In genomic region chr6:6788394-6789020, GRCh38 we compare ENCODE assay signal across 8 cellular contexts.
A peak's percentile ranks its signal among the peaks of the same experiment; 100 is the strongest.
DNase-seq lines count a peak whose midpoint lies in the region; ATAC-seq and TF ChIP-seq lines count a peak whose summit lies in the region.

No MANE protein-coding gene starts in this region.

- peaks cover 14% of the 10 kb centered on the region for H3F3A ChIP-seq in MM.1S (ENCODE audit: insufficient read depth, low read length)

- no peaks in the 10 kb centered on the region for H4K20me1 ChIP-seq in MM.1S (ENCODE audit: insufficient read depth, low read length)

- no peaks in the 10 kb centered on the region for H3K36me3 ChIP-seq in MM.1S (replicated peaks; ENCODE audit: insufficient read depth, low read length)

- no peaks in the 10 kb centered on the region for H3K9me2 ChIP-seq in MM.1S (replicated peaks; ENCODE audit: insufficient read depth, low read length)

- no peak overlapping the region for H3K27ac ChIP-seq in MM.1S (ENCODE audit: low read length)

- no peaks in the 10 kb centered on the region for H3K9me3 Mint-ChIP-seq in naive B cell

- no peak overlapping the region for H3K4me3 ChIP-seq in MM.1S (ENCODE audit: low read length)

- no peak overlapping the region for H3K4me2 ChIP-seq in MM.1S (ENCODE audit: low read depth, low read length)

- H3K36me3 Mint-ChIP-seq in naive B cell, result no peaks in the 10 kb centered on the region

- peaks cover 0 to under 1% (median 0%) of the 10 kb centered on the region in 3 donors for H3K4me1 Mint-ChIP-seq in naive B cell

- H3K27me3 Mint-ChIP-seq in naive B cell, result peaks cover 0 to 8% (median 6%) of the 10 kb centered on the region in 3 donors

- H3K27me3 ChIP-seq in MM.1S (replicated peaks; ENCODE audit: insufficient read depth, low read length), result no peaks in the 10 kb centered on the region

- no peak overlapping the region for H2AFZ ChIP-seq in MM.1S (ENCODE audit: low read length)

- H3K4me3 Mint-ChIP-seq in naive B cell, result no peak overlapping the region

- peak; percentile 8 for DNase-seq in activated naive CD4-positive, alpha-beta T cell treated with Interleukin-2 at 50 U/mL for 16 hours
- no peak for DNase-seq in activated naive CD4-positive, alpha-beta T cell (lab: John Stamatoyannopoulos, UW)
- DNase-seq in MM.1S, result peak; percentile 24
- DNase-seq in activated naive CD4-positive, alpha-beta T cell treated with anti-CD3 and anti-CD28 coated beads, Interleukin-2, amount 50 U/mL, for 16 hours, result peak; percentile 26
- DNase-seq in naive B cell, result no peak
- DNase-seq in AG08395 (ENCODE audit: low spot score), result no peak
- no peak for DNase-seq in EL

- no peaks in the 10 kb centered on the region for H3K79me2 ChIP-seq in MM.1S (ENCODE audit: low read length)

- peaks cover 17% of the 10 kb centered on the region for H3K4me1 ChIP-seq in MM.1S (ENCODE audit: low read length)

- H3K9me3 ChIP-seq in MM.1S (replicated peaks; ENCODE audit: insufficient read depth, low read length), result no peaks in the 10 kb centered on the region

- H3K9ac ChIP-seq in MM.1S (ENCODE audit: low read length), result no peak overlapping the region

- peak overlapping the region in 1 of 6 donors; percentile 8 for H3K27ac Mint-ChIP-seq in naive B cell

- ATAC-seq in naive B cell (ENCODE audit: low read depth in 2 of 2) (peak; percentile 46 to 70), GM21528 (IDR thresholded peaks at IDR 0.05; ENCODE audit: low FRiP score, unreplicated experiment) (no peak)

- peak; percentile 67 for TF ChIP-seq CTCF in MM.1S (IDR thresholded peaks at IDR 0.05; ENCODE audit: low read length)

Comparison
In these comparisons a context has a peak if more than half of its experiments do, and no peak if none do; other contexts are left out.
1. DNase-seq: peak in activated naive CD4-positive, alpha-beta T cell treated with Interleukin-2 at 50 U/mL for 16 hours (single experiment), MM.1S (single experiment) and activated naive CD4-positive, alpha-beta T cell treated with anti-CD3 and anti-CD28 coated beads, Interleukin-2, amount 50 U/mL, for 16 hours (single experiment); none in activated naive CD4-positive, alpha-beta T cell (0 of 4), naive B cell (single experiment), AG08395 (single experiment) and EL (single experiment).